ENCODE assay signal across 15 cellular contexts in genomic region chr1:224635356-224635755, GRCh38. TPM values are rescaled to one million over a fixed set of nuclear protein-coding genes. Genes with fewer than 3 reads are reported as not detected.
DNase-seq lines count a peak whose midpoint lies in the region; ATAC-seq, FAIRE-seq and TF ChIP-seq lines count a peak whose summit lies in the region.
"Had no signal": no experiment of that assay in that cellular context is flagged by ENCODE, and none has a peak within 500 bp of the region (broad histone marks: within the 10 kb centered on the region; RNA-seq: fewer than 3 reads in every experiment).

No MANE protein-coding gene starts in this region.

- in situ Hi-C loops in G401 (cut with HindIII; ENCODE audit: low sequenced_read_pairs), result no loop called here

- no peak overlapping the region for H3K27ac ChIP-seq in left lung
- H3K27ac ChIP-seq: HL-60, SK-N-MC had no signal

- TF ChIP-seq CTCF in BJ (IDR thresholded peaks at IDR 0.05; ENCODE audit: insufficient read depth, low read depth, low read length) (no peak), cardiac fibroblast (IDR thresholded peaks at IDR 0.05; ENCODE audit: low read depth, low read length) (no peak), left lung (IDR thresholded peaks at IDR 0.05) (no peak)

- H3K4me1 ChIP-seq in left lung, result no peaks in the 10 kb centered on the region

- H3K27me3 ChIP-seq in BJ (ENCODE audit: control insufficient read depth, insufficient read depth, low read length) (no peaks in the 10 kb centered on the region), left lung (no peaks in the 10 kb centered on the region)

- H3K36me3 ChIP-seq in BJ (ENCODE audit: control insufficient read depth, insufficient read depth, low read length), result no peaks in the 10 kb centered on the region
- no peaks in the 10 kb centered on the region for H3K36me3 ChIP-seq in left lung

- H3K4me3 ChIP-seq in BJ (ENCODE audit: low read depth, low read length) (no peak overlapping the region), cardiac fibroblast (replicated peaks in 1 of 2; ENCODE audit: low read depth in 2 of 2, low read length in 2 of 2) (no peak overlapping the region), left lung (no peak overlapping the region)
- H3K4me3 ChIP-seq: SK-N-MC had no signal

- peak; percentile 71 for FAIRE-seq in RCC 7860 (lab: Jason Lieb, UNC)
- FAIRE-seq: H54 had no signal

- H3K9me3 ChIP-seq in left lung, result no peaks in the 10 kb centered on the region

- POLR2A ChIA-PET in BJ (lab: Charles Lee), result no interaction called here

- intact Hi-C loops in left lung (cut with DNase I), result no loop called here

- CTCF ChIA-PET in BJ (lab: Yijun Ruan, JAX), result interaction anchor here (0.8 to 5.9 kb wide), 4 partner anchors 10 to 138 kb away, joined by 3 to 37 read pairs (median 4); no protein-coding TSS in a partner anchor

- DNase-seq in BJ (ENCODE audit: low read depth) (peak; percentile 47), RCC 7860 (ENCODE audit: low spot score) (peak; percentile 66), cardiac fibroblast (ENCODE audit: low read depth in 2 of 2) (peak; percentile 60 to 82), left lung (no peak), G401 (ENCODE audit: low spot score) (no peak), medulla oblongata (ENCODE audit: extremely low spot score) (no peak), T-helper 2 cell (no peak)
- DNase-seq: DMS79; NK-92 treated with Interleukin-12 subunit alpha and Interleukin-12 subunit beta, amount 100 ng/mL, for 24 hours; posterior cingulate gyrus had no signal

- ATAC-seq in left lung (peak; percentile 65), GM18873 (IDR thresholded peaks at IDR 0.05; ENCODE audit: low FRiP score, unreplicated experiment) (no peak)
- ATAC-seq: WTC11 had no signal

RNA-seq across cellular contexts. Expression of gene CNIH3, which starts 19.2 kb away (rescaled TPM):
- polyA plus RNA-seq in BJ (2011; rRNA removed), result 2.6 and 2.9 TPM in 2 replicates
- 1.9 and 6.8 TPM in 2 replicates for polyA minus RNA-seq in BJ (2011; rRNA and poly(A)+ RNA removed)
- 1 to 10 TPM; 2.5 to 3.6 TPM for total RNA-seq in left lung
- 3.2 and 3.9 TPM in 2 replicates for total RNA-seq in G401 (2014; rRNA removed; shearing (Covaris generic))

Comparison
In these comparisons a context has a peak if more than half of its experiments do, and no peak if none do; other contexts are left out.
1. DNase-seq: peak in BJ (single experiment), RCC 7860 (single experiment) and cardiac fibroblast (2 of 2); none in left lung (0 of 2), G401 (single experiment), medulla oblongata (single experiment) and T-helper 2 cell (0 of 5).